ENCODE assay signal across 8 cellular contexts in genomic region chr6:127342296-127342945, GRCh38. TPM values are rescaled to one million over a fixed set of nuclear protein-coding genes. Genes with fewer than 3 reads are reported as not detected.
DNase-seq lines count a peak whose midpoint lies in the region; ATAC-seq and TF ChIP-seq lines count a peak whose summit lies in the region.

No MANE protein-coding gene starts in this region.

- H3K79me2 ChIP-seq in DOHH2 (ENCODE audit: control insufficient read depth, low read length) (peaks cover 93% of the 10 kb centered on the region), KMS-11 (ENCODE audit: insufficient read depth, low read depth) (peaks cover 31% of the 10 kb centered on the region)

- no peaks in the 10 kb centered on the region for H3K9me2 ChIP-seq in DOHH2 (replicated peaks; ENCODE audit: control insufficient read depth, low read length)

- peak; percentile 38 to 65 for DNase-seq in cardiac fibroblast (ENCODE audit: low read depth in 2 of 2)
- DNase-seq in lower leg skin (ENCODE audit: low spot score in 2 of 2), result no peak
- DNase-seq in OCI-M2 (lab: John Stamatoyannopoulos, UW; ENCODE audit: unreplicated experiment), result no peak
- no peak for DNase-seq in effector memory CD8-positive, alpha-beta T cell
- no peak for DNase-seq in omental fat pad (ENCODE audit: low spot score)

- no peak overlapping the region for H3K27ac Mint-ChIP-seq in effector memory CD8-positive, alpha-beta T cell

- no peaks in the 10 kb centered on the region for H3K9me3 ChIP-seq in DOHH2 (ENCODE audit: control insufficient read depth, insufficient read depth, low read length)

- peak overlapping the region; percentile 74 for H3K27ac ChIP-seq in DOHH2 (ENCODE audit: low read depth, low read length)
- peak overlapping the region; percentile 72; the same call in 1 of the 2 replicates for H3K27ac ChIP-seq in KMS-11

- H3K36me3 ChIP-seq in DOHH2 (ENCODE audit: control insufficient read depth, low read length) (peaks cover 23% of the 10 kb centered on the region), KMS-11 (ENCODE audit: insufficient read depth) (no peaks in the 10 kb centered on the region)

- peaks cover 17% of the 10 kb centered on the region for H3F3A ChIP-seq in DOHH2 (ENCODE audit: control insufficient read depth, insufficient read depth)

- H3K4me3 Mint-ChIP-seq in effector memory CD8-positive, alpha-beta T cell, result no peak overlapping the region

- intact Hi-C loops in lower leg skin (cut with DNase I; ENCODE audit: low total_unique reads), result no loop called here

- H3K4me1 ChIP-seq in DOHH2 (ENCODE audit: control insufficient read depth, low read length), result peaks cover 46% of the 10 kb centered on the region
- H3K4me1 ChIP-seq in KMS-11 (ENCODE audit: low read depth, poor library complexity, severe bottlenecking), result peaks cover 13% of the 10 kb centered on the region

- H3K4me3 ChIP-seq in DOHH2 (ENCODE audit: low read length), result peak overlapping the region; percentile 96
- H3K4me3 ChIP-seq in KMS-11 (IDR thresholded peaks at IDR 0.05; ENCODE audit: insufficient read depth, low read depth, low read length), result no peak overlapping the region
- H3K4me3 ChIP-seq in cardiac fibroblast (replicated peaks in 1 of 2; ENCODE audit: low read depth in 2 of 2, low read length in 2 of 2), result peak overlapping the region; percentile 73
- H3K4me3 ChIP-seq in lower leg skin (ENCODE audit: low read depth, poor library complexity, severe bottlenecking), result peak overlapping the region; percentile 81

- peaks cover 13 to 16% of the 10 kb centered on the region in 2 donors for H3K4me1 Mint-ChIP-seq in effector memory CD8-positive, alpha-beta T cell (ENCODE audit: low read depth in 2 of 2)

- no peak for TF ChIP-seq POLR2A in lower leg skin (IDR thresholded peaks at IDR 0.05)

- H3K4me2 ChIP-seq in DOHH2 (ENCODE audit: low read length) (peak overlapping the region; percentile 97), KMS-11 (peak overlapping the region; percentile 91)

- ATAC-seq in HG03196 (IDR thresholded peaks at IDR 0.05; ENCODE audit: unreplicated experiment) (no peak), omental fat pad (ENCODE audit: low FRiP score) (no peak)
- ATAC-seq in effector memory CD8-positive, alpha-beta T cell (replicated peaks), result no peak

- H3K9me3 Mint-ChIP-seq in effector memory CD8-positive, alpha-beta T cell, result no peaks in the 10 kb centered on the region

- H3K27me3 ChIP-seq in DOHH2 (ENCODE audit: control insufficient read depth, low read length) (no peaks in the 10 kb centered on the region), KMS-11 (ENCODE audit: insufficient read depth, low read depth) (no peaks in the 10 kb centered on the region)

- H3K36me3 Mint-ChIP-seq in effector memory CD8-positive, alpha-beta T cell (ENCODE audit: insufficient read depth), result no peaks in the 10 kb centered on the region

- TF ChIP-seq CTCF in DOHH2 (IDR thresholded peaks at IDR 0.05; ENCODE audit: low read depth, low read length, poor library complexity, severe bottlenecking) (no peak), KMS-11 (conservative IDR thresholded peaks at IDR 0.05; ENCODE audit: low read depth, low read length) (no peak), cardiac fibroblast (IDR thresholded peaks at IDR 0.05; ENCODE audit: low read depth, low read length) (no peak), lower leg skin (IDR thresholded peaks at IDR 0.05) (no peak), omental fat pad (IDR thresholded peaks at IDR 0.05) (no peak)

- H4K20me1 ChIP-seq in DOHH2 (ENCODE audit: control insufficient read depth, insufficient read depth, low read depth, low read length), result peaks cover 15% of the 10 kb centered on the region; the same call in 1 of the 2 replicates
- no peaks in the 10 kb centered on the region for H4K20me1 ChIP-seq in KMS-11 (ENCODE audit: insufficient read depth)

- peak overlapping the region; percentile 78 for H2AFZ ChIP-seq in KMS-11 (ENCODE audit: low read depth)

- WGBS in lower leg skin, 2 donors, result 13 to 14% methylated on average over 10 of the region's 10 CpGs

- H3K27me3 Mint-ChIP-seq in effector memory CD8-positive, alpha-beta T cell, result no peaks in the 10 kb centered on the region

- H3K9ac ChIP-seq in KMS-11, result peak overlapping the region; percentile 93

RNA-seq across cellular contexts. Expression of gene ECHDC1, which starts 1.0 kb away (rescaled TPM):
- total RNA-seq in lower leg skin (10 to 100 TPM; 25.8 to 42.4 (median 34.6) TPM), omental fat pad (10 to 100 TPM; 46.2 to 60.9 (median 60.2) TPM)

Comparison
In these comparisons a context has a peak if more than half of its experiments do, and no peak if none do; other contexts are left out.
1. DNase-seq: peak in cardiac fibroblast (2 of 2); none in lower leg skin (0 of 2), OCI-M2 (single experiment), effector memory CD8-positive, alpha-beta T cell (0 of 3) and omental fat pad (single experiment).